15 cellular contexts compared by ENCODE assay signal in the genomic region with DNA sequence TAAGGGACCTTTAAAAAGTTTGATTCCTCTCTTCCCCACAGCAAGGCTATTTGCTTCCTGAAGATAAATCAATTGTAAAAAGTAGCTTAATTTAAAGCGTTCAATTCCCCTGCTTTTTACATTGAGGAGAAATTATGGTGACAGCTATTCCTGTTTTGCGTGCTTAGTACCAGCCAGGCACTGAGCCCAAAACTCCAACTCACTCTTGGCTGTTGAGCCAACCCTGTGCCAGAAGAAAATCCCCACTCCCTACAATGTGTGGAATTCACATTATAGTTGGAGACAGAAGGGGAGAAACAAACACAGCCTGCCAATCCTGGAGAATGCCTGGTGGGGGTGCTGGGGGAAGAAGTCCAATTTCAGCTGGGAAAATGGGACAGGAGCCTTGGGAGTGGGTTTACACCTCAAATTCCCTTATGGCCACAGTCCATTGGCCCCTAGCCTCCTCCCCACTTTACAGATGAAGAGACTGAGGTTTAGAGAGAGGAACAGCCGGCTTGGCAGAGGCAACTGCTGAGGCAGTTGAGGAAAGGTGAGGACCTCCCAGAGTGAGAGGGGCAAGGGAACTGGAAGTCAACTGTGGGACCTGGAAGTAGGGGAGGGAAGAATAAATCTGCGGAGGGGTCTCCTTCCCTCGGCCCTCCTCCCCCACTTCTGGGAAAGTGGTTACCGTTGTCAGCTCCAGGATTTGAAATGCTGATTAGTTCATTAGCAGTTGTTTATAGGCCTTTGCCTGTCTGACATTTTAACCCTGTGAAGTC. TPM values are rescaled to one million over a fixed set of nuclear protein-coding genes. Genes with fewer than 3 reads are reported as not detected.
DNase-seq lines count a peak whose midpoint lies in the region; ATAC-seq, FAIRE-seq and TF ChIP-seq lines count a peak whose summit lies in the region.
"Had no signal": no experiment of that assay in that cellular context is flagged by ENCODE, and none has a peak within 500 bp of the region (broad histone marks: within the 10 kb centered on the region; RNA-seq: fewer than 3 reads in every experiment).

No MANE protein-coding gene starts in this region.

- H3K4me3 Mint-ChIP-seq in chondrocyte (ENCODE audit: unreplicated experiment) (no peak overlapping the region), type B pancreatic cell (no peak overlapping the region)

- TF ChIP-seq POLR2A in H54 (IDR thresholded peaks at IDR 0.05; ENCODE audit: low read depth, low read length) = no peak

- intact Hi-C loops in left lung (cut with DNase I) = no loop called here

- H3K36me3 Mint-ChIP-seq in activated naive CD4-positive, alpha-beta T cell treated with anti-CD3 and anti-CD28 coated beads, Interleukin-2, amount 50 U/mL, for 72 hours = no peaks in the 10 kb centered on the region
- H3K36me3 Mint-ChIP-seq in chondrocyte (ENCODE audit: low read depth) = no peaks in the 10 kb centered on the region
- peaks cover 5% of the 10 kb centered on the region for H3K36me3 Mint-ChIP-seq in type B pancreatic cell

- no peaks in the 10 kb centered on the region for H3K9me3 ChIP-seq in left lung
- H3K9me3 ChIP-seq: ascending aorta had no signal

- DNase-seq in activated naive CD4-positive, alpha-beta T cell treated with anti-CD3 and anti-CD28 coated beads, Interleukin-2, amount 50 U/mL, for 72 hours (ENCODE audit: low spot score in 2 of 2) = no peak
- DNase-seq in activated naive CD4-positive, alpha-beta T cell treated with anti-CD3 and anti-CD28 coated beads, Interleukin-2, amount 50 U/mL, for 16 hours = no peak
- DNase-seq in chondrocyte (ENCODE audit: low spot score) (no peak), left lung (no peak), type B pancreatic cell (ENCODE audit: extremely low spot score, unreplicated experiment) (no peak), H54 (ENCODE audit: insufficient read length, low spot score) (no peak), H4 (ENCODE audit: low spot score) (no peak)
- DNase-seq: ACHN, DMS79, NCI-H1048, NCI-H69 had no signal

- no peak for FAIRE-seq in H54 (lab: Jason Lieb, UNC)
- FAIRE-seq: endometrium had no signal

- peak overlapping the region; percentile 36 to 72 for H3K27ac Mint-ChIP-seq in activated naive CD4-positive, alpha-beta T cell treated with anti-CD3 and anti-CD28 coated beads, Interleukin-2, amount 50 U/mL, for 72 hours
- H3K27ac Mint-ChIP-seq in chondrocyte (ENCODE audit: unreplicated experiment) = peak overlapping the region; percentile 90
- peak overlapping the region; percentile 77 for H3K27ac Mint-ChIP-seq in type B pancreatic cell

- peaks cover 0 to 7% of the 10 kb centered on the region in 2 donors for H3K27me3 ChIP-seq in left lung
- H3K27me3 ChIP-seq: ascending aorta had no signal

- H3K27me3 Mint-ChIP-seq in chondrocyte (ENCODE audit: low read depth) = no peaks in the 10 kb centered on the region
- H3K27me3 Mint-ChIP-seq in type B pancreatic cell = no peaks in the 10 kb centered on the region

- peaks cover 0 to 7% of the 10 kb centered on the region in 2 donors for H3K4me1 ChIP-seq in left lung
- H3K4me1 ChIP-seq: ascending aorta had no signal

- H3K4me3 ChIP-seq in left lung = no peak overlapping the region
- H3K4me3 ChIP-seq: ascending aorta had no signal

- TF ChIP-seq CTCF in chondrocyte (IDR thresholded peaks at IDR 0.05) = no peak
- no peak for TF ChIP-seq CTCF in left lung (IDR thresholded peaks at IDR 0.05)
- TF ChIP-seq CTCF in type B pancreatic cell (conservative IDR thresholded peaks at IDR 0.05) = no peak

- peaks cover 26% of the 10 kb centered on the region for H3K4me1 Mint-ChIP-seq in chondrocyte (ENCODE audit: low read depth)
- H3K4me1 Mint-ChIP-seq in type B pancreatic cell (ENCODE audit: unreplicated experiment) = peaks cover 22% of the 10 kb centered on the region

- H3K27ac ChIP-seq in left lung = no peak overlapping the region
- H3K27ac ChIP-seq: ascending aorta, HL-60 had no signal

- no peak for ATAC-seq in activated naive CD4-positive, alpha-beta T cell treated with anti-CD3 and anti-CD28 coated beads, Interleukin-2, amount 50 U/mL, for 72 hours
- ATAC-seq in left lung = peak; percentile 35
- ATAC-seq in HG02798 (IDR thresholded peaks at IDR 0.05; ENCODE audit: poor library complexity, unreplicated experiment) = no peak

- no peaks in the 10 kb centered on the region for H3K9me3 Mint-ChIP-seq in activated naive CD4-positive, alpha-beta T cell treated with anti-CD3 and anti-CD28 coated beads, Interleukin-2, amount 50 U/mL, for 72 hours
- H3K9me3 Mint-ChIP-seq in chondrocyte (ENCODE audit: low read depth) (no peaks in the 10 kb centered on the region), type B pancreatic cell (no peaks in the 10 kb centered on the region)

- H3K36me3 ChIP-seq in left lung = no peaks in the 10 kb centered on the region
- H3K36me3 ChIP-seq: ascending aorta had no signal

RNA-seq across cellular contexts. Expression of gene CDH1, which starts 26.1 kb away (rescaled TPM):
- 10 to 100 TPM in 1 of 2 donors, 1 to 10 TPM in 1; 1.1 to 14.9 TPM for total RNA-seq in activated naive CD4-positive, alpha-beta T cell treated with anti-CD3 and anti-CD28 coated beads, Interleukin-2, amount 50 U/mL, for 72 hours
- total RNA-seq in chondrocyte = 0.35 to 0.38 TPM in 2 of 3 replicates, not detected in the other
- total RNA-seq in left lung = 100 to 1,000 TPM; 123 to 292 TPM
- total RNA-seq in type B pancreatic cell (ENCODE audit: low replicate concordance) = 190 and 544 TPM in 2 replicates
- not detected in 2 replicates for total RNA-seq in H4 (2014; rRNA removed; shearing (Covaris generic))
- total RNA-seq: ascending aorta had no signal

Comparison
In these comparisons a context has a peak if more than half of its experiments do, and no peak if none do; other contexts are left out.
1. RNA of gene CDH1, which starts 26.1 kb away (total RNA-seq): 123 to 292 TPM in left lung and 190 to 544 TPM in type B pancreatic cell; 1.1 to 14.9 TPM in activated naive CD4-positive, alpha-beta T cell treated with anti-CD3 and anti-CD28 coated beads, Interleukin-2, amount 50 U/mL, for 72 hours, 0.35 to 0.38 TPM in chondrocyte and not detected in H4; every median in the first group is over 4 times any median in the second.
2. Peak in every context shown above with its lines, with median percentiles within 50 percentile points of each other: H3K27ac Mint-ChIP-seq.